In the genomic region with DNA sequence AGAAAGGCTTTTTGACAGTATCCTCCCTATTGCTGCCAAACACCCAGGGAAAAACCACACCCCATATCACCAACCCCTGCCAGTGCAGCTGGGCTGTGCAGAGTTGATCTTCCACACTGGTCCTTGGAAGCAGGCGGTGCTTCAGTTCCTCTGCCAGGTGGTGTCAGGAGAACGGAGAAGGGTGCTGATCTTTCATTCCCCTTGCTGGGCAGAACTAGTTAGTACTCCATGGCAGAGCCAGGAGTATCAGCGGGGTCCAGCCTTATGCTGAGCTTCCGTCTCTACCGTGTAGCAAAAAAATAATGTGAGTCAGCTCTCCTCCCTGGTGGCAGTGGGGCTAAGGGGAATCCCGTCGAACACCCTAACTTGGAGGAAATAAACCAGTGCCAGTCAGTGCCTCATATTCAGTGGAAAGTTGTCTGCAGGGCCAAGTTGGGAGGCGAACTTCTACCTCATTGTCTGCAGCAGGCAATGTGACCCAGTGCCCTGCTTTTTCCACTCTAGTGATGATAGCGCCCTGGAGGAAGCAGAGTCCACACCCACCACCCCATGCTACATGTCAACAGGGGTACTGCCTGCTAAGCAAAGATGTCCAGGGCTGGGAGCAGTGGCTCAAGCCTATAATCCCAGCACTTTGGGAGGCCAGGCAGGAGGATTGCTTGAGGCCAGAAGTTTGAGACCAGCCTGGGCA, we compare ENCODE assay signal across 21 cellular contexts.
DNase-seq lines count a peak whose midpoint lies in the region; ATAC-seq and TF ChIP-seq lines count a peak whose summit lies in the region.
"Had no signal": no experiment of that assay in that cellular context is flagged by ENCODE, and none has a peak within 500 bp of the region (broad histone marks: within the 10 kb centered on the region; RNA-seq: fewer than 3 reads in every experiment).

No MANE protein-coding gene starts in this region.

- no peaks in the 10 kb centered on the region for H4K20me1 ChIP-seq in OCI-LY1 (ENCODE audit: insufficient read depth, low read length)

- H3K27me3 Mint-ChIP-seq in activated naive CD8-positive, alpha-beta T cell treated with anti-CD3 and anti-CD28 coated beads for 36 hours: no peaks in the 10 kb centered on the region
- H3K27me3 Mint-ChIP-seq: activated naive CD4-positive, alpha-beta T cell treated with anti-CD3 and anti-CD28 coated beads, Interleukin-2, amount 50 U/mL, for 24 hours had no signal

- intact Hi-C loops in right cardiac atrium (cut with DNase I) (no loop called here), cardiac septum (cut with DNase I) (no loop called here)

- ATAC-seq in right cardiac atrium: peak; percentile 28 to 79
- ATAC-seq: Panc1 had no signal

- H2BK15ac ChIP-seq in mesenchymal stem cell (ENCODE audit: low read depth, poor library complexity, severe bottlenecking): no peak overlapping the region

- H3K4me1 Mint-ChIP-seq in activated naive CD8-positive, alpha-beta T cell treated with anti-CD3 and anti-CD28 coated beads for 36 hours: no peaks in the 10 kb centered on the region
- H3K4me1 Mint-ChIP-seq: activated naive CD4-positive, alpha-beta T cell treated with anti-CD3 and anti-CD28 coated beads, Interleukin-2, amount 50 U/mL, for 24 hours; CD14-positive monocyte had no signal

- H2AK5ac ChIP-seq in mesenchymal stem cell (ENCODE audit: low read length, severe bottlenecking): no peak overlapping the region

- no peak overlapping the region for H2BK5ac ChIP-seq in mesenchymal stem cell (ENCODE audit: low read depth, low read length, poor library complexity, severe bottlenecking)

- no peak overlapping the region for H3K14ac ChIP-seq in mesenchymal stem cell (ENCODE audit: low read length in 2 of 2)

- no peaks in the 10 kb centered on the region for H3K36me3 Mint-ChIP-seq in activated naive CD8-positive, alpha-beta T cell treated with anti-CD3 and anti-CD28 coated beads for 36 hours
- H3K36me3 Mint-ChIP-seq: activated naive CD4-positive, alpha-beta T cell treated with anti-CD3 and anti-CD28 coated beads, Interleukin-2, amount 50 U/mL, for 24 hours; CD14-positive monocyte had no signal

- no peak overlapping the region for H4K91ac ChIP-seq in mesenchymal stem cell (ENCODE audit: low read length)

- no peak overlapping the region for H2BK120ac ChIP-seq in mesenchymal stem cell (ENCODE audit: low read depth, low read length)

- no peak overlapping the region for H3K4me3 Mint-ChIP-seq in activated naive CD8-positive, alpha-beta T cell treated with anti-CD3 and anti-CD28 coated beads for 36 hours
- H3K4me3 Mint-ChIP-seq: activated naive CD4-positive, alpha-beta T cell treated with anti-CD3 and anti-CD28 coated beads, Interleukin-2, amount 50 U/mL, for 24 hours; CD14-positive monocyte had no signal

- peak; percentile 39 to 57 (median 52) for DNase-seq in right cardiac atrium
- no peak for DNase-seq in cardiac septum (ENCODE audit: low spot score)
- peak; percentile 12 for DNase-seq in mucosa of gallbladder (ENCODE audit: low spot score)
- no peak for DNase-seq in mesenchymal stem cell
- no peak for DNase-seq in activated CD4-positive, alpha-beta T cell treated with anti-CD3 and anti-CD28 coated beads, Interleukin-2, amount 50 U/mL, for 48 hours
- DNase-seq in activated naive CD8-positive, alpha-beta T cell treated with anti-CD3 and anti-CD28 coated beads for 36 hours: no peak
- DNase-seq in SKM-1 (lab: John Stamatoyannopoulos, UW; ENCODE audit: unreplicated experiment): no peak
- DNase-seq: activated CD4-positive, alpha-beta T cell treated with anti-CD3 and anti-CD28 coated beads for 4 hours; effector CD4-positive, alpha-beta T cell; gastrocnemius medialis; NCI-H1436; NCI-H2227 treated with DMSO at 0.1 percent for 48 hours; right lobe of liver; substantia nigra had no signal

- H3K4ac ChIP-seq in mesenchymal stem cell (ENCODE audit: low read depth in 1 of 2, low read length in 2 of 2): no peak overlapping the region

- H3K9me3 Mint-ChIP-seq in activated naive CD8-positive, alpha-beta T cell treated with anti-CD3 and anti-CD28 coated beads for 36 hours: no peaks in the 10 kb centered on the region
- H3K9me3 Mint-ChIP-seq: activated naive CD4-positive, alpha-beta T cell treated with anti-CD3 and anti-CD28 coated beads, Interleukin-2, amount 50 U/mL, for 24 hours had no signal

- H3K4me2 ChIP-seq in OCI-LY1 (ENCODE audit: low read length) (no peak overlapping the region), mesenchymal stem cell (ENCODE audit: low read length, poor library complexity, severe bottlenecking) (no peak overlapping the region)

- no peak overlapping the region for H3K4me3 ChIP-seq in right cardiac atrium (ENCODE audit: low read length)
- no peak overlapping the region for H3K4me3 ChIP-seq in OCI-LY1 (ENCODE audit: low read depth, low read length, poor library complexity, severe bottlenecking)
- no peak overlapping the region for H3K4me3 ChIP-seq in mesenchymal stem cell (ENCODE audit: insufficient read depth in 1 of 2, low read depth in 1 of 2, low read length in 2 of 2)
- H3K4me3 ChIP-seq: gastrocnemius medialis, HAP-1, right lobe of liver, SJSA1, vagina had no signal

- H3K9me3 ChIP-seq in right cardiac atrium (ENCODE audit: control insufficient read depth, low read length) (no peaks in the 10 kb centered on the region), OCI-LY1 (ENCODE audit: low read length) (no peaks in the 10 kb centered on the region), mesenchymal stem cell (ENCODE audit: control insufficient read depth, low read length) (no peaks in the 10 kb centered on the region)
- H3K9me3 ChIP-seq: gastrocnemius medialis, HAP-1, right lobe of liver, SJSA1, vagina had no signal

- H3K27ac Mint-ChIP-seq in activated naive CD8-positive, alpha-beta T cell treated with anti-CD3 and anti-CD28 coated beads for 36 hours: no peak overlapping the region
- H3K27ac Mint-ChIP-seq: activated naive CD4-positive, alpha-beta T cell treated with anti-CD3 and anti-CD28 coated beads, Interleukin-2, amount 50 U/mL, for 24 hours; CD14-positive monocyte had no signal

- H2BK12ac ChIP-seq in mesenchymal stem cell (ENCODE audit: low read length in 2 of 2): no peak overlapping the region

- H3K27me3 ChIP-seq in right cardiac atrium (ENCODE audit: control insufficient read depth, insufficient read depth) (no peaks in the 10 kb centered on the region), OCI-LY1 (ENCODE audit: insufficient read depth, low read length) (no peaks in the 10 kb centered on the region), mesenchymal stem cell (ENCODE audit: control insufficient read depth in 1 of 2, insufficient read depth in 1 of 2, low read length in 2 of 2) (no peaks in the 10 kb centered on the region)
- H3K27me3 ChIP-seq: gastrocnemius medialis, right lobe of liver, SJSA1, vagina had no signal

- no peaks in the 10 kb centered on the region for H3F3A ChIP-seq in OCI-LY1 (ENCODE audit: insufficient read depth, low read length)

- peaks cover 19% of the 10 kb centered on the region for H3K79me1 ChIP-seq in mesenchymal stem cell (replicated peaks; ENCODE audit: low read length, poor library complexity, severe bottlenecking)

- H3K4me1 ChIP-seq in right cardiac atrium (ENCODE audit: control insufficient read depth, insufficient read depth, low read length): peaks cover 3% of the 10 kb centered on the region
- H3K4me1 ChIP-seq in OCI-LY1 (ENCODE audit: insufficient read depth, low read length, severe bottlenecking): peaks cover 73% of the 10 kb centered on the region
- H3K4me1 ChIP-seq in mesenchymal stem cell (ENCODE audit: control insufficient read depth, insufficient read depth, low read depth, low read length): peaks cover 3% of the 10 kb centered on the region
- H3K4me1 ChIP-seq: SJSA1 had no signal

- H3K23ac ChIP-seq in mesenchymal stem cell (ENCODE audit: low read length in 2 of 2): no peak overlapping the region

- H3K36me3 ChIP-seq in OCI-LY1 (ENCODE audit: insufficient read depth, low read length): peaks cover 5% of the 10 kb centered on the region; the same call in 1 of the 2 replicates
- no peaks in the 10 kb centered on the region for H3K36me3 ChIP-seq in mesenchymal stem cell (ENCODE audit: control insufficient read depth in 1 of 2, insufficient read depth in 2 of 2, low read depth in 1 of 2, low read length in 2 of 2)
- H3K36me3 ChIP-seq: gastrocnemius medialis, HAP-1, right lobe of liver, SJSA1, vagina had no signal

- 79% methylated on average over 9 of the region's 9 CpGs for WGBS in right cardiac atrium
- WGBS in mesenchymal stem cell: 85% methylated on average over 9 of the region's 9 CpGs

- H3K79me2 ChIP-seq in OCI-LY1 (ENCODE audit: insufficient read depth, low read length): peaks cover 80% of the 10 kb centered on the region

- H3K18ac ChIP-seq in mesenchymal stem cell (ENCODE audit: low read depth in 1 of 2, low read length in 2 of 2): no peak overlapping the region

- no peak for TF ChIP-seq CTCF in OCI-LY1 (IDR thresholded peaks at IDR 0.05; ENCODE audit: low read length)

- no peak overlapping the region for H3K9ac ChIP-seq in OCI-LY1 (ENCODE audit: low read length)
- no peak overlapping the region for H3K9ac ChIP-seq in mesenchymal stem cell (ENCODE audit: low read length)

- no peak overlapping the region for H4K8ac ChIP-seq in mesenchymal stem cell (ENCODE audit: low read length)

- H3K27ac ChIP-seq in right cardiac atrium (ENCODE audit: low read length): no peak overlapping the region
- peak overlapping the region; percentile 11 for H3K27ac ChIP-seq in OCI-LY1 (ENCODE audit: low read depth, low read length, poor library complexity, severe bottlenecking)
- no peak overlapping the region for H3K27ac ChIP-seq in mesenchymal stem cell (ENCODE audit: low read length, poor library complexity, severe bottlenecking)
- H3K27ac ChIP-seq: gastrocnemius medialis, right lobe of liver, SJSA1, vagina had no signal

- H2AFZ ChIP-seq in OCI-LY1 (ENCODE audit: low read length) (no peak overlapping the region), mesenchymal stem cell (ENCODE audit: low read depth, low read length) (no peak overlapping the region)

- no peaks in the 10 kb centered on the region for H3K9me2 ChIP-seq in OCI-LY1 (ENCODE audit: low read depth, low read length)

Comparison
In these comparisons a context has a peak if more than half of its experiments do, and no peak if none do; other contexts are left out.
1. DNase-seq: peak in right cardiac atrium (3 of 3) and mucosa of gallbladder (single experiment); none in cardiac septum (single experiment), mesenchymal stem cell (single experiment), activated CD4-positive, alpha-beta T cell treated with anti-CD3 and anti-CD28 coated beads, Interleukin-2, amount 50 U/mL, for 48 hours (0 of 2), activated naive CD8-positive, alpha-beta T cell treated with anti-CD3 and anti-CD28 coated beads for 36 hours (single experiment) and SKM-1 (single experiment).